In the genomic region with DNA sequence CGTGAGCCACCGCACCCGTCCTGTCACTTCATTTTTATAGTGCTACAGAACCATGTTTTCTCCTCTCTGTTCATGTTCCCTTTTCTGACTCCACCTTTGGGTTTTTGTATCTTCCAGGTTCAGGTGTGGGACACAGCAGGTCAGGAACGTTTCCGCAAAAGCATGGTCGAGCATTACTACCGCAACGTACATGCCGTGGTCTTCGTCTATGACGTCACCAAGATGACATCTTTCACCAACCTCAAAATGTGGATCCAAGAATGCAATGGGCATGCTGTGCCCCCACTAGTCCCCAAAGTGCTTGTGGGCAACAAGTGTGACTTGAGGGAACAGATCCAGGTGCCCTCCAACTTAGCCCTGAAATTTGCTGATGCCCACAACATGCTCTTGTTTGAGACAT, we compare ENCODE assay signal across 24 cellular contexts. TPM values are rescaled to one million over a fixed set of nuclear protein-coding genes. Genes with fewer than 3 reads are reported as not detected.
DNase-seq lines count a peak whose midpoint lies in the region; TF ChIP-seq lines count a peak whose summit lies in the region.
"Had no signal": no experiment of that assay in that cellular context is flagged by ENCODE, and none has a peak within 500 bp of the region (broad histone marks: within the 10 kb centered on the region; RNA-seq: fewer than 3 reads in every experiment).

No MANE protein-coding gene starts in this region.

- H4K20me1 ChIP-seq in SK-N-SH (ENCODE audit: insufficient read depth): no peaks in the 10 kb centered on the region

- H3K4me2 ChIP-seq in SK-N-SH: no peak overlapping the region
- H3K4me2 ChIP-seq: smooth muscle cell had no signal

- no peak for TF ChIP-seq RAD21 in SK-N-SH (IDR thresholded peaks at IDR 0.05; ENCODE audit: low read length)

- H3K9ac ChIP-seq in SK-N-SH: no peak overlapping the region

- TF ChIP-seq CTCF in osteocyte (IDR thresholded peaks at IDR 0.05): no peak
- no peak for TF ChIP-seq CTCF in SK-N-SH (IDR thresholded peaks at IDR 0.05)

- POLR2A ChIA-PET in CD4-positive, alpha-beta memory T cell (lab: Charles Lee; ENCODE audit: partially characterized antibody): interaction anchor here (5.7 kb wide), 1 partner anchor 12 kb away, joined by 28 read pairs; the partner anchor contains the start of gene RAB33A
- POLR2A ChIA-PET in activated CD4-positive, alpha-beta memory T cell treated with anti-CD3 and anti-CD28 coated beads, Interleukin-2, amount 10 ng/mL, durations not matched to agents 7 days and 5 days (lab: Charles Lee): interaction anchor here (1.8 kb wide), 1 partner anchor 10 kb away, joined by 7 read pairs; no protein-coding TSS in a partner anchor
- POLR2A ChIA-PET in SK-N-SH (lab: Yijun Ruan, JAX): no interaction called here

- no peaks in the 10 kb centered on the region for H3K27me3 Mint-ChIP-seq in activated CD4-positive, alpha-beta T cell treated with anti-CD3 and anti-CD28 coated beads, Interleukin-2, amount 10 ng/mL, durations not matched to agents 24 days and 14 days
- H3K27me3 Mint-ChIP-seq in CD4-positive, alpha-beta memory T cell: no peaks in the 10 kb centered on the region
- H3K27me3 Mint-ChIP-seq in activated CD4-positive, alpha-beta memory T cell treated with anti-CD3 and anti-CD28 coated beads, Interleukin-2, amount 10 ng/mL, durations not matched to agents 7 days and 5 days: no peaks in the 10 kb centered on the region
- H3K27me3 Mint-ChIP-seq in immature natural killer cell (ENCODE audit: low read depth in 3 of 3): peaks cover 0 to 6% (median 2%) of the 10 kb centered on the region in 3 donors
- no peaks in the 10 kb centered on the region for H3K27me3 Mint-ChIP-seq in osteocyte (ENCODE audit: unreplicated experiment)
- H3K27me3 Mint-ChIP-seq: brain had no signal

- no peaks in the 10 kb centered on the region for H3K9me2 ChIP-seq in SK-N-SH

- DNase-seq in activated CD4-positive, alpha-beta T cell treated with anti-CD3 and anti-CD28 coated beads, Interleukin-2, amount 10 ng/mL, durations not matched to agents 24 days and 14 days: no peak
- no peak for DNase-seq in activated CD4-positive, alpha-beta T cell treated with anti-CD3 and anti-CD28 coated beads for 4 hours
- no peak for DNase-seq in CD4-positive, alpha-beta memory T cell
- DNase-seq in activated CD4-positive, alpha-beta memory T cell treated with anti-CD3 and anti-CD28 coated beads, Interleukin-2, amount 10 ng/mL, durations not matched to agents 7 days and 5 days: no peak
- DNase-seq in immature natural killer cell: no peak
- no peak for DNase-seq in NCI-H1417 treated with DMSO at 0.1 percent for 48 hours (lab: John Stamatoyannopoulos, UW)
- no peak for DNase-seq in osteocyte (ENCODE audit: extremely low spot score, unreplicated experiment)
- DNase-seq in SK-N-SH: no peak
- DNase-seq: effector CD4-positive, alpha-beta T cell; EL; head of caudate nucleus; Kasumi-1; left colon; mesenchymal stem cell; NCI-H1694; NCI-H2171; NCI-H524 treated with DMSO at 0.1 percent for 48 hours; retina; stimulated activated CD4-positive, alpha-beta T cell treated with anti-CD3 and anti-CD28 coated beads, Interleukin-2, amount 100 ng/mL, for 24 hours; upper lobe of right lung had no signal

- peaks cover 16% of the 10 kb centered on the region for H3K4me1 Mint-ChIP-seq in activated CD4-positive, alpha-beta T cell treated with anti-CD3 and anti-CD28 coated beads, Interleukin-2, amount 10 ng/mL, durations not matched to agents 24 days and 14 days
- peaks cover 8 to 23% (median 14%) of the 10 kb centered on the region in 4 donors for H3K4me1 Mint-ChIP-seq in CD4-positive, alpha-beta memory T cell
- peaks cover 41% of the 10 kb centered on the region for H3K4me1 Mint-ChIP-seq in activated CD4-positive, alpha-beta memory T cell treated with anti-CD3 and anti-CD28 coated beads, Interleukin-2, amount 10 ng/mL, durations not matched to agents 7 days and 5 days
- peaks cover 16 to 21% of the 10 kb centered on the region in 2 donors for H3K4me1 Mint-ChIP-seq in immature natural killer cell
- peaks cover 6% of the 10 kb centered on the region for H3K4me1 Mint-ChIP-seq in osteocyte (ENCODE audit: unreplicated experiment)

- peak overlapping the region; percentile 67 for H3K27ac Mint-ChIP-seq in activated CD4-positive, alpha-beta T cell treated with anti-CD3 and anti-CD28 coated beads, Interleukin-2, amount 10 ng/mL, durations not matched to agents 24 days and 14 days
- H3K27ac Mint-ChIP-seq in CD4-positive, alpha-beta memory T cell: peak overlapping the region; percentile 29 to 88 (median 70)
- peak overlapping the region; percentile 78 for H3K27ac Mint-ChIP-seq in activated CD4-positive, alpha-beta memory T cell treated with anti-CD3 and anti-CD28 coated beads, Interleukin-2, amount 10 ng/mL, durations not matched to agents 7 days and 5 days
- peak overlapping the region in 5 of 6 donors; percentile 47 to 82 (median 79) for H3K27ac Mint-ChIP-seq in immature natural killer cell
- no peak overlapping the region for H3K27ac Mint-ChIP-seq in osteocyte (ENCODE audit: unreplicated experiment)
- H3K27ac Mint-ChIP-seq: brain had no signal

- H2AFZ ChIP-seq in SK-N-SH (ENCODE audit: low read depth): no peak overlapping the region

- H3K9me3 Mint-ChIP-seq in activated CD4-positive, alpha-beta T cell treated with anti-CD3 and anti-CD28 coated beads, Interleukin-2, amount 10 ng/mL, durations not matched to agents 24 days and 14 days: no peaks in the 10 kb centered on the region
- peaks cover 0 to 2% (median 0%) of the 10 kb centered on the region in 8 donors for H3K9me3 Mint-ChIP-seq in CD4-positive, alpha-beta memory T cell
- H3K9me3 Mint-ChIP-seq in activated CD4-positive, alpha-beta memory T cell treated with anti-CD3 and anti-CD28 coated beads, Interleukin-2, amount 10 ng/mL, durations not matched to agents 7 days and 5 days: no peaks in the 10 kb centered on the region
- H3K9me3 Mint-ChIP-seq in immature natural killer cell: no peaks in the 10 kb centered on the region
- H3K9me3 Mint-ChIP-seq in osteocyte (ENCODE audit: unreplicated experiment): no peaks in the 10 kb centered on the region

- H3K4me1 ChIP-seq in CD4-positive, alpha-beta memory T cell (ENCODE audit: insufficient read depth, low read length): peaks cover 19% of the 10 kb centered on the region
- peaks cover 0 to 14% of the 10 kb centered on the region in 2 experiments; a peak in 2 of 4 replicates for H3K4me1 ChIP-seq in SK-N-SH (ENCODE audit: control insufficient read depth in 1 of 2, insufficient read depth in 2 of 2, low read depth in 1 of 2, low read length in 1 of 2)
- H3K4me1 ChIP-seq: SJSA1, upper lobe of right lung had no signal

- no peaks in the 10 kb centered on the region for H3K27me3 ChIP-seq in CD4-positive, alpha-beta memory T cell (ENCODE audit: insufficient read depth, low read length)
- H3K27me3 ChIP-seq in SK-N-SH (ENCODE audit: insufficient read depth): peaks cover 32% of the 10 kb centered on the region; the same call in 1 of the 2 replicates
- H3K27me3 ChIP-seq: SJSA1, upper lobe of right lung had no signal

- CTCF ChIA-PET in CD4-positive, alpha-beta memory T cell (lab: Charles Lee; ENCODE audit: partially characterized antibody): interaction anchor here (2.0 kb wide), 1 partner anchor 104 kb away, joined by 10 read pairs; no protein-coding TSS in a partner anchor
- CTCF ChIA-PET in activated CD4-positive, alpha-beta memory T cell treated with anti-CD3 and anti-CD28 coated beads, Interleukin-2, amount 10 ng/mL, durations not matched to agents 7 days and 5 days (lab: Charles Lee): no interaction called here
- CTCF ChIA-PET in SK-N-SH (lab: Yijun Ruan, JAX): interaction anchor here (0.7 kb wide), 1 partner anchor 105 kb away, joined by 4 read pairs; no protein-coding TSS in a partner anchor

- H3K9me3 ChIP-seq in CD4-positive, alpha-beta memory T cell (ENCODE audit: control insufficient read depth in 1 of 2, low read length in 2 of 2): no peaks in the 10 kb centered on the region
- no peaks in the 10 kb centered on the region for H3K9me3 ChIP-seq in SK-N-SH
- H3K9me3 ChIP-seq: SJSA1, upper lobe of right lung had no signal

- TF ChIP-seq EP300 in SK-N-SH (IDR thresholded peaks at IDR 0.05; ENCODE audit: borderline replicate concordance in 1 of 2, low read depth in 1 of 2, low read length in 1 of 2): no peak

- no peaks in the 10 kb centered on the region for H3F3A ChIP-seq in SK-N-SH (replicated peaks; ENCODE audit: insufficient read depth)

- 79% methylated on average over 11 of the region's 11 CpGs for WGBS in SK-N-SH (ENCODE audit: low lambda C conversion rate)

- no peak overlapping the region for H3K4me3 Mint-ChIP-seq in activated CD4-positive, alpha-beta T cell treated with anti-CD3 and anti-CD28 coated beads, Interleukin-2, amount 10 ng/mL, durations not matched to agents 24 days and 14 days
- H3K4me3 Mint-ChIP-seq in CD4-positive, alpha-beta memory T cell: peak overlapping the region in 3 of 8 donors; percentile 35 to 65 (median 57)
- no peak overlapping the region for H3K4me3 Mint-ChIP-seq in activated CD4-positive, alpha-beta memory T cell treated with anti-CD3 and anti-CD28 coated beads, Interleukin-2, amount 10 ng/mL, durations not matched to agents 7 days and 5 days
- H3K4me3 Mint-ChIP-seq in immature natural killer cell (peak overlapping the region in 4 of 5 donors; percentile 18 to 75 (median 46)), osteocyte (ENCODE audit: unreplicated experiment) (no peak overlapping the region)
- H3K4me3 Mint-ChIP-seq: brain had no signal

- no peaks in the 10 kb centered on the region for H3K79me2 ChIP-seq in SK-N-SH (ENCODE audit: insufficient read depth)

- no peaks in the 10 kb centered on the region for H3K36me3 ChIP-seq in CD4-positive, alpha-beta memory T cell (ENCODE audit: insufficient read depth, low read length)
- no peaks in the 10 kb centered on the region for H3K36me3 ChIP-seq in SK-N-SH (replicated peaks in 1 of 2; ENCODE audit: control insufficient read depth in 1 of 2, insufficient read depth in 2 of 2, low read length in 1 of 2)
- H3K36me3 ChIP-seq: SJSA1, upper lobe of right lung had no signal

- H3K36me3 Mint-ChIP-seq in activated CD4-positive, alpha-beta T cell treated with anti-CD3 and anti-CD28 coated beads, Interleukin-2, amount 10 ng/mL, durations not matched to agents 24 days and 14 days (ENCODE audit: low read depth): peaks cover 13% of the 10 kb centered on the region
- H3K36me3 Mint-ChIP-seq in CD4-positive, alpha-beta memory T cell: peaks cover 4 to 5% of the 10 kb centered on the region in 2 donors
- H3K36me3 Mint-ChIP-seq in activated CD4-positive, alpha-beta memory T cell treated with anti-CD3 and anti-CD28 coated beads, Interleukin-2, amount 10 ng/mL, durations not matched to agents 7 days and 5 days (ENCODE audit: low read depth): peaks cover 18% of the 10 kb centered on the region
- peaks cover 0 to 4% (median 4%) of the 10 kb centered on the region in 3 donors for H3K36me3 Mint-ChIP-seq in immature natural killer cell
- H3K36me3 Mint-ChIP-seq in osteocyte (ENCODE audit: unreplicated experiment): no peaks in the 10 kb centered on the region

- intact Hi-C loops in activated CD4-positive, alpha-beta T cell treated with anti-CD3 and anti-CD28 coated beads, Interleukin-2, amount 10 ng/mL, durations not matched to agents 24 days and 14 days (cut with micrococcal nuclease): no loop called here
- intact Hi-C loops in CD4-positive, alpha-beta memory T cell (cut with micrococcal nuclease): no loop called here

- no peak overlapping the region for H3K4me3 ChIP-seq in CD4-positive, alpha-beta memory T cell (ENCODE audit: low read length in 2 of 2)
- no peak overlapping the region for H3K4me3 ChIP-seq in SK-N-SH (ENCODE audit: low read depth in 2 of 2, low read length in 1 of 2)
- H3K4me3 ChIP-seq: SJSA1, smooth muscle cell, upper lobe of right lung had no signal

- H3K27ac ChIP-seq in CD4-positive, alpha-beta memory T cell (ENCODE audit: low read depth, low read length): no peak overlapping the region
- H3K27ac ChIP-seq in SK-N-SH (ENCODE audit: low read depth in 2 of 2, low read length in 1 of 2): no peak overlapping the region
- H3K27ac ChIP-seq: SJSA1, upper lobe of right lung, VCaP had no signal

RNA-seq across cellular contexts. Expression of gene RAB33A, which starts 12.4 kb away (rescaled TPM):
- 20.6 and 21.0 TPM in 2 replicates for total RNA-seq in activated CD4-positive, alpha-beta T cell treated with anti-CD3 and anti-CD28 coated beads, Interleukin-2, amount 10 ng/mL, durations not matched to agents 24 days and 14 days
- total RNA-seq in CD4-positive, alpha-beta memory T cell: 10 to 100 TPM in 1 of 2 experiments, 1 to 10 TPM in 1; 9.7 to 10.1 TPM
- 1 to 10 TPM; 5.6 to 10.0 TPM for polyA plus RNA-seq in CD4-positive, alpha-beta memory T cell
- 10 to 100 TPM; 37.0 to 38.8 TPM for total RNA-seq in activated CD4-positive, alpha-beta memory T cell treated with anti-CD3 and anti-CD28 coated beads, Interleukin-2, amount 10 ng/mL, durations not matched to agents 7 days and 5 days
- polyA plus RNA-seq in immature natural killer cell (10 to 100 TPM; 10.5 to 20.9 (median 15.1) TPM), SK-N-SH (2012; rRNA removed) (1.2 and 2.0 TPM in 2 replicates)
- 3.6 and 4.1 TPM in 2 replicates for total RNA-seq in osteocyte
- polyA plus RNA-seq in SK-N-SH (2012; cell fraction: cytosol; rRNA removed): 1.3 and 2.5 TPM in 2 replicates
- polyA plus RNA-seq in SK-N-SH (2012; cell fraction: nucleus; rRNA removed): 0.21 and 0.39 TPM in 2 replicates

RNA-seq across cellular contexts. Expression of gene AIFM1, which starts 18.5 kb away (rescaled TPM):
- 44.4 and 47.7 TPM in 2 replicates for total RNA-seq in activated CD4-positive, alpha-beta T cell treated with anti-CD3 and anti-CD28 coated beads, Interleukin-2, amount 10 ng/mL, durations not matched to agents 24 days and 14 days
- total RNA-seq in CD4-positive, alpha-beta memory T cell: 10 to 100 TPM; 20.0 to 23.6 TPM
- polyA plus RNA-seq in CD4-positive, alpha-beta memory T cell: 10 to 100 TPM; 32.2 to 39.4 TPM
- 10 to 100 TPM; 41.2 to 41.8 TPM for total RNA-seq in activated CD4-positive, alpha-beta memory T cell treated with anti-CD3 and anti-CD28 coated beads, Interleukin-2, amount 10 ng/mL, durations not matched to agents 7 days and 5 days
- 10 to 100 TPM; 20.1 to 31.0 (median 29.0) TPM for polyA plus RNA-seq in immature natural killer cell
- total RNA-seq in osteocyte: 27.7 and 31.2 TPM in 2 replicates
- polyA plus RNA-seq in SK-N-SH (2012; rRNA removed): 49.8 and 61.4 TPM in 2 replicates
- 53.5 and 61.9 TPM in 2 replicates for polyA plus RNA-seq in SK-N-SH (2012; cell fraction: cytosol; rRNA removed)
- 31.3 and 34.0 TPM in 2 replicates for polyA plus RNA-seq in SK-N-SH (2012; cell fraction: nucleus; rRNA removed)

Comparison
In these comparisons a context has a peak if more than half of its experiments do, and no peak if none do; other contexts are left out.
1. H3K4me3 Mint-ChIP-seq: peak in immature natural killer cell (4 of 5); none in activated CD4-positive, alpha-beta T cell treated with anti-CD3 and anti-CD28 coated beads, Interleukin-2, amount 10 ng/mL, durations not matched to agents 24 days and 14 days (single experiment), activated CD4-positive, alpha-beta memory T cell treated with anti-CD3 and anti-CD28 coated beads, Interleukin-2, amount 10 ng/mL, durations not matched to agents 7 days and 5 days (single experiment) and osteocyte (single experiment).